Comparison of ENCODE assay signal across 12 cellular contexts in genomic region chr4:71400788-71401187, GRCh38.
DNase-seq lines count a peak whose midpoint lies in the region; ATAC-seq and TF ChIP-seq lines count a peak whose summit lies in the region.
"Had no signal": no experiment of that assay in that cellular context is flagged by ENCODE, and none has a peak within 500 bp of the region (broad histone marks: within the 10 kb centered on the region; RNA-seq: fewer than 3 reads in every experiment).

No MANE protein-coding gene starts in this region.

- H3K27me3 ChIP-seq in dorsolateral prefrontal cortex, result no peaks in the 10 kb centered on the region

- no peak overlapping the region for H3K4me3 ChIP-seq in LNCaP clone FGC (ENCODE audit: low read depth, low read length)
- no peak overlapping the region for H3K4me3 ChIP-seq in dorsolateral prefrontal cortex
- H3K4me3 ChIP-seq: A549, GM23248 had no signal

- no peak overlapping the region for H3K27ac ChIP-seq in dorsolateral prefrontal cortex
- H3K27ac ChIP-seq: A549, GM23248 had no signal

- intact Hi-C loops in dorsolateral prefrontal cortex (cut with DNase I), result no loop called here

- TF ChIP-seq CTCF in LNCaP clone FGC (IDR thresholded peaks at IDR 0.05; ENCODE audit: control insufficient read depth, extremely low read depth, insufficient read depth), result no peak
- TF ChIP-seq CTCF in dorsolateral prefrontal cortex (IDR thresholded peaks at IDR 0.05 in 54 of 56, conservative IDR thresholded peaks at IDR 0.05 in 2 of 56; ENCODE audit: low read depth in 1 of 56, partially characterized antibody in 56 of 56), result no peak

- DNase-seq in LNCaP clone FGC (ENCODE audit: low read depth) (peak; percentile 81), globus pallidus (ENCODE audit: low spot score) (peak; percentile 53), pons (ENCODE audit: low spot score) (peak; percentile 43), dorsolateral prefrontal cortex (no peak)
- DNase-seq in activated CD8-positive, alpha-beta memory T cell treated with anti-CD3 and anti-CD28 coated beads, Interleukin-2, amount 50 U/mL, for 4 hours, result no peak
- DNase-seq: CD8-positive, alpha-beta T cell; COR-L47; DMS53; GM23248 had no signal

- ATAC-seq in GM19455 (IDR thresholded peaks at IDR 0.05; ENCODE audit: unreplicated experiment), result no peak
- ATAC-seq: A549; CD8-positive, alpha-beta T cell; HCT116 had no signal

Comparison
In these comparisons a context has a peak if more than half of its experiments do, and no peak if none do; other contexts are left out.
1. DNase-seq: peak in LNCaP clone FGC (single experiment), globus pallidus (single experiment) and pons (single experiment); none in activated CD8-positive, alpha-beta memory T cell treated with anti-CD3 and anti-CD28 coated beads, Interleukin-2, amount 50 U/mL, for 4 hours (single experiment) and dorsolateral prefrontal cortex (0 of 10).